In genomic region chr2:12597555-12597954, GRCh38 we compare ENCODE assay signal across 17 cellular contexts.
"Had no signal": no experiment of that assay in that cellular context is flagged by ENCODE, and none has a peak within 500 bp of the region (broad histone marks: within the 10 kb centered on the region; RNA-seq: fewer than 3 reads in every experiment).

No MANE protein-coding gene starts in this region.

- DNase-seq: activated CD4-positive, alpha-beta T cell treated with anti-CD3 and anti-CD28 coated beads, Interleukin-2, amount 50 U/mL, for 48 hours; activated gamma-delta T cell treated with Interleukin-2 at 50 U/mL for 16 hours; activated naive CD8-positive, alpha-beta T cell treated with anti-CD3 and anti-CD28 coated beads, Interleukin-2, amount 10 ng/mL, durations not matched to agents 7 days and 5 days; brain microvascular endothelial cell; central memory CD4-positive, alpha-beta T cell; effector CD4-positive, alpha-beta T cell; gastrocnemius medialis; heart right ventricle; immature natural killer cell; mesenchymal stem cell; naive thymus-derived CD4-positive, alpha-beta T cell; ovary; sigmoid colon; stimulated activated naive CD4-positive, alpha-beta T cell treated with Interleukin-2 at 50 U/mL for 16 hours; T-helper 2 cell had no signal

- H3K4me1 Mint-ChIP-seq: activated naive CD8-positive, alpha-beta T cell treated with anti-CD3 and anti-CD28 coated beads, Interleukin-2, amount 10 ng/mL, durations not matched to agents 7 days and 5 days; immature natural killer cell had no signal

- H3K27ac Mint-ChIP-seq: activated naive CD8-positive, alpha-beta T cell treated with anti-CD3 and anti-CD28 coated beads, Interleukin-2, amount 10 ng/mL, durations not matched to agents 7 days and 5 days; activated T-helper 1 cell treated with anti-CD3 and anti-CD28 coated beads, Interleukin-12 subunit alpha, Interleukin-12 subunit beta, Interleukin-2, Interleukin-4 antibody, amounts not matched to agents 30 ng/mL and 10 ng/mL and 1 ng/mL, durations not matched to agents 14 hours and 24 hours and 36 hours had no signal

- H3K4me3 Mint-ChIP-seq: activated naive CD8-positive, alpha-beta T cell treated with anti-CD3 and anti-CD28 coated beads, Interleukin-2, amount 10 ng/mL, durations not matched to agents 7 days and 5 days; activated T-helper 1 cell treated with anti-CD3 and anti-CD28 coated beads, Interleukin-12 subunit alpha, Interleukin-12 subunit beta, Interleukin-2, Interleukin-4 antibody, amounts not matched to agents 30 ng/mL and 10 ng/mL and 1 ng/mL, durations not matched to agents 14 hours and 24 hours and 36 hours; immature natural killer cell; naive thymus-derived CD4-positive, alpha-beta T cell; neural progenitor cell had no signal

- H3K36me3 Mint-ChIP-seq: neural progenitor cell had no signal

- H3K9me3 Mint-ChIP-seq: activated T-helper 1 cell treated with anti-CD3 and anti-CD28 coated beads, Interleukin-12 subunit alpha, Interleukin-12 subunit beta, Interleukin-2, Interleukin-4 antibody, amounts not matched to agents 30 ng/mL and 10 ng/mL and 1 ng/mL, durations not matched to agents 14 hours and 24 hours and 36 hours; immature natural killer cell; neural progenitor cell had no signal

- ATAC-seq: gastrocnemius medialis; heart right ventricle; naive thymus-derived CD4-positive, alpha-beta T cell had no signal
